Comparison of ENCODE assay signal across 1 cellular context in genomic region chr3:155889212-155889611, GRCh38.
TF ChIP-seq lines count a peak whose summit lies in the region.

No MANE protein-coding gene starts in this region.

TF ChIP-seq in WTC11, 78 proteins besides CTCF, POLR2A, EP300 and RAD21 (continued from another document):
- TF ChIP-seq SOX15 (CRISPR knock-in tag; IDR thresholded peaks at IDR 0.05) (no peak), ATF1 (CRISPR knock-in tag; IDR thresholded peaks at IDR 0.05) (no peak), MLX (CRISPR knock-in tag; IDR thresholded peaks at IDR 0.05) (no peak), TP53 (CRISPR knock-in tag; IDR thresholded peaks at IDR 0.05) (no peak), FOXP4 (CRISPR knock-in tag; IDR thresholded peaks at IDR 0.05) (no peak), USF2 (CRISPR knock-in tag; IDR thresholded peaks at IDR 0.05) (no peak), TEAD4 (CRISPR knock-in tag; IDR thresholded peaks at IDR 0.05) (no peak), OVOL2 (CRISPR knock-in tag; IDR thresholded peaks at IDR 0.05; ENCODE audit: borderline replicate concordance) (no peak), ZNF281 (CRISPR knock-in tag; IDR thresholded peaks at IDR 0.05) (no peak), ZBTB21 (CRISPR knock-in tag; IDR thresholded peaks at IDR 0.05; ENCODE audit: borderline replicate concordance) (no peak), KAT7 (CRISPR knock-in tag; IDR thresholded peaks at IDR 0.05; ENCODE audit: borderline replicate concordance) (no peak)
